8 cellular contexts compared by ENCODE assay signal in genomic region chr4:152500798-152501434, GRCh38. TPM values are rescaled to one million over a fixed set of nuclear protein-coding genes. Genes with fewer than 3 reads are reported as not detected.
DNase-seq lines count a peak whose midpoint lies in the region; TF ChIP-seq lines count a peak whose summit lies in the region.

No MANE protein-coding gene starts in this region.

- no peaks in the 10 kb centered on the region for H3K27me3 ChIP-seq in cardiac muscle cell

- TF ChIP-seq CTCF in cardiac muscle cell (IDR thresholded peaks at IDR 0.05; ENCODE audit: low read depth, low read length) = peak; percentile 70
- peak; percentile 69 for TF ChIP-seq CTCF in cardiac fibroblast (IDR thresholded peaks at IDR 0.05; ENCODE audit: low read depth, low read length)

- H3K36me3 ChIP-seq in cardiac muscle cell = no peaks in the 10 kb centered on the region

- no peak overlapping the region for H3K4me3 ChIP-seq in cardiac muscle cell
- H3K4me3 ChIP-seq in cardiac fibroblast (replicated peaks in 1 of 2; ENCODE audit: low read depth in 2 of 2, low read length in 2 of 2) = no peak overlapping the region

- intact Hi-C loops in cardiac septum (cut with DNase I) = loop anchor here (2.0 to 10.0 kb wide), 3 partner anchors 141 to 604 kb away; no protein-coding TSS in a partner anchor

- H3K27ac ChIP-seq in cardiac muscle cell = no peak overlapping the region

- CTCF ChIA-PET in HEK293T (lab: Yijun Ruan, JAX) = interaction anchor here (0.6 to 2.6 kb wide), 35 partner anchors 9 to 715 kb away, joined by 3 to 22 read pairs (median 5); partner anchors contain the start of genes ARFIP1, FBXW7 and TIGD4

- H3K4me1 ChIP-seq in cardiac muscle cell (ENCODE audit: low read depth) = no peaks in the 10 kb centered on the region

- peak; percentile 86 to 95 for DNase-seq in cardiac muscle cell (ENCODE audit: low read depth in 1 of 2, low spot score in 1 of 2)
- no peak for DNase-seq in cardiac septum (ENCODE audit: low spot score)
- peak; percentile 45 for DNase-seq in HEK293T (ENCODE audit: extremely low spot score)
- DNase-seq in NCI-H1092 (lab: John Stamatoyannopoulos, UW) = peak; percentile 76
- DNase-seq in SW 1271 (lab: John Stamatoyannopoulos, UW) = peak; percentile 4 to 45
- DNase-seq in cardiac fibroblast (ENCODE audit: low read depth in 2 of 2) = peak; percentile 96
- peak; percentile 73 for DNase-seq in kidney glomerular epithelial cell (lab: John Stamatoyannopoulos, UW)
- peak; percentile 40 for DNase-seq in stimulated activated CD8-positive, alpha-beta memory T cell treated with anti-CD3 and anti-CD28 coated beads, Interleukin-4, amount 100 ng/mL, for 48 hours

- H3K9me3 ChIP-seq in cardiac muscle cell (ENCODE audit: low read depth) = no peaks in the 10 kb centered on the region

- POLR2A ChIA-PET in HEK293T (lab: Yijun Ruan, JAX) = interaction anchor here (1.1 kb wide), 1 partner anchor 34 kb away, joined by 3 read pairs; no protein-coding TSS in a partner anchor

TF ChIP-seq in HEK293T, 16 proteins besides CTCF, POLR2A, EP300 and RAD21:
- TF ChIP-seq NFRKB (IDR thresholded peaks at IDR 0.05) (no peak), FOXA1 (IDR thresholded peaks at IDR 0.05) (no peak), CTBP1 (IDR thresholded peaks at IDR 0.05; ENCODE audit: borderline replicate concordance) (no peak), PKNOX1 (IDR thresholded peaks at IDR 0.05) (no peak), LEF1 (IDR thresholded peaks at IDR 0.05; ENCODE audit: borderline replicate concordance) (no peak)

RNA-seq across cellular contexts. Expression of gene FBXW7, which starts 35.0 kb away (rescaled TPM):
- 30.1 and 67.7 TPM in 2 replicates for total RNA-seq in cardiac muscle cell
- polyA plus RNA-seq in cardiac muscle cell = 18.5 and 19.7 TPM in 2 replicates
- 65.5 TPM for total RNA-seq in cardiac septum
